In genomic region chr15:28723986-28724385, GRCh38 we compare ENCODE assay signal across 12 cellular contexts. TPM values are rescaled to one million over a fixed set of nuclear protein-coding genes. Genes with fewer than 3 reads are reported as not detected.
DNase-seq lines count a peak whose midpoint lies in the region; FAIRE-seq and TF ChIP-seq lines count a peak whose summit lies in the region.
"Not testable (repeated sequence)": the region's sequence is repeated elsewhere in the genome, so short reads cannot be mapped to it uniquely, and the experiment has no call there.
"Had no signal": no experiment of that assay in that cellular context is flagged by ENCODE, and none has a peak within 500 bp of the region (broad histone marks: within the 10 kb centered on the region; RNA-seq: fewer than 3 reads in every experiment).

No MANE protein-coding gene starts in this region.

- DNase-seq in ecto neural progenitor cell (ENCODE audit: low spot score) (peak; percentile 43), iPS-NIHi7 (ENCODE audit: extremely low spot score) (peak; percentile 4), kidney (peak; percentile 32)

- not testable (repeated sequence) for H3K9me3 ChIP-seq in BLaER1 treated with 17β-estradiol and CSF1 and Interleukin-3, amounts not matched to agents 10 nM and 100 nM (replicated peaks in 1 of 11); HEK293 (ENCODE audit: control insufficient read depth, insufficient read depth, low read depth, low read length); OCI-LY3 (ENCODE audit: insufficient read depth, low read length); kidney (ENCODE audit: control insufficient read depth in 1 of 2, low read length in 2 of 2)

- H3K4me1 ChIP-seq in BLaER1 treated with 17β-estradiol and CSF1 and Interleukin-3, amounts not matched to agents 10 nM and 100 nM: peaks cover 0 to 15% (median 12%) of the 10 kb centered on the region in 10 experiments; a peak in 14 of 20 replicates
- H3K4me1 ChIP-seq in HEK293 (ENCODE audit: control insufficient read depth, insufficient read depth, low read length); kidney (ENCODE audit: control insufficient read depth in 1 of 2, insufficient read depth in 1 of 2, low read depth in 1 of 2, low read length in 2 of 2): not testable (repeated sequence)
- H3K4me1 ChIP-seq in OCI-LY3 (ENCODE audit: low read length): peaks cover 27% of the 10 kb centered on the region

- H3K27me3 ChIP-seq in BLaER1 treated with 17β-estradiol and CSF1 and Interleukin-3, amounts not matched to agents 10 nM and 100 nM; OCI-LY3 (ENCODE audit: low read depth, low read length): not testable (repeated sequence)

- CTCF ChIA-PET in HEK293 (lab: Yijun Ruan, JAX): not testable (repeated sequence)

- H3K4me3 ChIP-seq in BLaER1 treated with 17β-estradiol and CSF1 and Interleukin-3, amounts not matched to agents 10 nM and 100 nM; HEK293 (ENCODE audit: low read depth, low read length); kidney (ENCODE audit: low read length in 2 of 2): not testable (repeated sequence)
- peak overlapping the region; percentile 3; the same call in 1 of the 2 replicates for H3K4me3 ChIP-seq in OCI-LY3 (ENCODE audit: low read length)

- H3K79me2 ChIP-seq in OCI-LY3 (ENCODE audit: low read length): not testable (repeated sequence)

- FAIRE-seq in kidney (lab: Jason Lieb, UNC): not testable (repeated sequence)

- not testable (repeated sequence) for H4K20me1 ChIP-seq in BLaER1 treated with 17β-estradiol and CSF1 and Interleukin-3, amounts not matched to agents 10 nM and 100 nM; OCI-LY3 (ENCODE audit: insufficient read depth, low read length)

- not testable (repeated sequence) for H2AFZ ChIP-seq in OCI-LY3 (ENCODE audit: low read depth, low read length)

- intact Hi-C loops in kidney (cut with DNase I): not testable (repeated sequence)

- H3K4me2 ChIP-seq in BLaER1 treated with 17β-estradiol and CSF1 and Interleukin-3, amounts not matched to agents 10 nM and 100 nM: peak overlapping the region in 9 of 11 experiments; percentile 3 to 58 (median 13); a peak in 9 of 22 replicates
- H3K4me2 ChIP-seq in OCI-LY3 (ENCODE audit: low read length): peak overlapping the region; percentile 36; the same call in 1 of the 2 replicates

- not testable (repeated sequence) for TF ChIP-seq CTCF in HEK293 (tag by site-specific recombination; IDR thresholded peaks at IDR 0.05); OCI-LY3 (IDR thresholded peaks at IDR 0.05; ENCODE audit: low read depth, low read length); kidney (IDR thresholded peaks at IDR 0.05; ENCODE audit: borderline replicate concordance, extremely low read depth, insufficient read depth)

- peak overlapping the region in 2 of 11 experiments; percentile 9 to 37; a peak in 1 of 22 replicates for H3K27ac ChIP-seq in BLaER1 treated with 17β-estradiol and CSF1 and Interleukin-3, amounts not matched to agents 10 nM and 100 nM
- H3K27ac ChIP-seq in HEK293 (ENCODE audit: extremely low read depth, low read depth, low read length); kidney (ENCODE audit: low read depth in 2 of 2, low read length in 2 of 2): not testable (repeated sequence)
- H3K27ac ChIP-seq in OCI-LY3 (ENCODE audit: low read length): peak overlapping the region; percentile 38; the same call in 1 of the 2 replicates

- POLR2A ChIA-PET in HEK293 (lab: Yijun Ruan, JAX): not testable (repeated sequence)

- H3K36me3 ChIP-seq in BLaER1 treated with 17β-estradiol and CSF1 and Interleukin-3, amounts not matched to agents 10 nM and 100 nM; HEK293 (ENCODE audit: control insufficient read depth in 2 of 2, insufficient read depth in 1 of 2, low read length in 2 of 2); OCI-LY3 (replicated peaks; ENCODE audit: low read depth, low read length); kidney (ENCODE audit: control insufficient read depth in 1 of 2, insufficient read depth in 2 of 2, low read length in 2 of 2): not testable (repeated sequence)

- H3K9ac ChIP-seq in BLaER1 treated with 17β-estradiol and CSF1 and Interleukin-3, amounts not matched to agents 10 nM and 100 nM; OCI-LY3 (ENCODE audit: low read length); kidney (ENCODE audit: low read length in 2 of 2): not testable (repeated sequence)

TF ChIP-seq in HEK293, 187 proteins besides CTCF, POLR2A, EP300 and RAD21:
- peak; percentile 33; the same call in 1 of the 2 replicates for TF ChIP-seq REST (tag by site-specific recombination; IDR thresholded peaks at IDR 0.05)

RNA-seq across cellular contexts. Expression of gene GOLGA8M, which starts 11.8 kb away (rescaled TPM):
- total RNA-seq in kidney: 4.9 TPM
- 0.95 TPM for polyA plus RNA-seq in kidney (ENCODE audit: insufficient read depth, low read depth, low replicate concordance)
- total RNA-seq: A673, Calu3, GM23248, H1, H7 had no signal
- polyA plus RNA-seq: CD4-positive, alpha-beta memory T cell; H1 had no signal
